Comparison of ENCODE assay signal across 8 cellular contexts in the genomic region with DNA sequence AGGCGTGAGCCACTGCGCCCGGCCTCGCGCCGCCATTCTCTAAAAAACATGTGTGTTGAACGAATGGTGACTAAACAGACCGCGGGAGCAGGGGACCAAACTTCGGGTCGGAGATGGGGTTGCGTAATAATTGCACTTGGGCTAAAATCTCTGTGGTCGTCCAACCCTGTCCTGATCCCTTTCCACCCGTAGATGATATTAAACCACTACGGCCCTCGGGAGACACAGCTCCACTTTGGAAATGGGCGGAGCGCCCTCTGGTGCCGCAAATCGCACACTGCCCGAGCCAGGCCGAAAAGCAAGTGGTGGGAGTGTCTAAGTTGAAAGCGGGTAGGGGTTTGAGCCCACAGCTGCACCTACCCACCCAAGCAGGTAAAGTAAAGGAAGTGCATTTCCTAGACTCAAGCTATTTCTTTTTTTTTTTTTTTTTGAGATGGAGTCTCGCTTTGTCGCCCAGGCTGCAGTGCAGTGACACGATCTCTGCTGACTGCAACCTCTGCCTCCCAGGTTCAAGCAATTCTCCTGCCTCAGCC. TPM values are rescaled to one million over a fixed set of nuclear protein-coding genes. Genes with fewer than 3 reads are reported as not detected.
DNase-seq lines count a peak whose midpoint lies in the region; ATAC-seq, FAIRE-seq and TF ChIP-seq lines count a peak whose summit lies in the region.

No MANE protein-coding gene starts in this region.

- DNase-seq in D341Med (ENCODE audit: low spot score) (peak; percentile 88), SKM-1 treated with dmso at 0.1 percent for 144 hours (lab: John Stamatoyannopoulos, UW; ENCODE audit: unreplicated experiment) (peak; percentile 67), Right ventricle myocardium superior (peak; percentile 93), putamen (ENCODE audit: low spot score) (peak; percentile 74), uterus (peak; percentile 86 to 90), urothelium cell line (ENCODE audit: low spot score) (no peak)
- peak; percentile 84 for DNase-seq in activated naive CD4-positive, alpha-beta T cell treated with anti-CD3 and anti-CD28 coated beads, Interleukin-2, amount 50 U/mL, for 16 hours

- TF ChIP-seq POLR2A in uterus (IDR thresholded peaks at IDR 0.05): no peak

- intact Hi-C loops in Right ventricle myocardium superior (cut with DNase I): loop anchor here (2.0 to 5.0 kb wide), 2 partner anchors 83 to 111 kb away; no protein-coding TSS in a partner anchor
- intact Hi-C loops in uterus (cut with DNase I; ENCODE audit: low total_unique reads): loop anchor here (2.0 kb wide), 1 partner anchor 83 kb away; no protein-coding TSS in a partner anchor

- H3K27ac ChIP-seq in uterus: peak overlapping the region; percentile 84 to 91

- no peak overlapping the region for H3K4me3 ChIP-seq in uterus

- TF ChIP-seq CTCF in LNCAP (IDR thresholded peaks at IDR 0.05): peak; percentile 97
- peak; percentile 85 to 93 (median 86) for TF ChIP-seq CTCF in uterus (IDR thresholded peaks at IDR 0.05)

- H3K4me1 ChIP-seq in uterus: peaks cover 22 to 39% of the 10 kb centered on the region in 2 donors

- no peak for FAIRE-seq in urothelium cell line (lab: Jason Lieb, UNC)

- peak; percentile 76 for ATAC-seq in Right ventricle myocardium superior (ENCODE audit: poor library complexity)

- no peaks in the 10 kb centered on the region for H3K9me3 ChIP-seq in uterus

- no peaks in the 10 kb centered on the region for H3K36me3 ChIP-seq in uterus

- no peaks in the 10 kb centered on the region for H3K27me3 ChIP-seq in uterus

RNA-seq across cellular contexts. Expression of gene CAVIN1, which starts 17.0 kb away (rescaled TPM):
- 200 TPM for total RNA-seq in Right ventricle myocardium superior
- total RNA-seq in uterus: 100 to 1,000 TPM; 204 to 520 (median 372) TPM

RNA-seq across cellular contexts. Expression of gene STAT3, which starts 17.8 kb away (rescaled TPM):
- total RNA-seq in Right ventricle myocardium superior: 127 TPM
- total RNA-seq in uterus: 100 to 1,000 TPM; 115 to 298 (median 171) TPM

RNA-seq across cellular contexts. Expression of gene ATP6V0A1, which starts 52.6 kb away (rescaled TPM):
- total RNA-seq in Right ventricle myocardium superior (29.9 TPM), uterus (100 to 1,000 TPM in 1 of 4 donors, 10 to 100 TPM in 3; 29.5 to 111 (median 64.5) TPM)
